ENCODE assay signal across 15 cellular contexts in genomic region chr10:60387531-60387930, GRCh38. TPM values are rescaled to one million over a fixed set of nuclear protein-coding genes. Genes with fewer than 3 reads are reported as not detected.
DNase-seq lines count a peak whose midpoint lies in the region; ATAC-seq and TF ChIP-seq lines count a peak whose summit lies in the region.
"Had no signal": no experiment of that assay in that cellular context is flagged by ENCODE, and none has a peak within 500 bp of the region (broad histone marks: within the 10 kb centered on the region; RNA-seq: fewer than 3 reads in every experiment).

No MANE protein-coding gene starts in this region.

- H3K9me3 ChIP-seq in mucosa of descending colon, result no peaks in the 10 kb centered on the region
- H3K9me3 ChIP-seq: body of pancreas, right atrium auricular region, tibial artery had no signal

- peaks cover 8% of the 10 kb centered on the region for H3K4me1 ChIP-seq in mucosa of descending colon (ENCODE audit: low read depth)
- H3K4me1 ChIP-seq: body of pancreas had no signal

- H3K36me3 ChIP-seq in mucosa of descending colon (ENCODE audit: low read depth), result no peaks in the 10 kb centered on the region
- H3K36me3 ChIP-seq: right atrium auricular region, tibial artery had no signal

- ATAC-seq in mucosa of descending colon (peak; percentile 79), GM18873 (IDR thresholded peaks at IDR 0.05; ENCODE audit: low FRiP score, unreplicated experiment) (no peak), HG02623 (IDR thresholded peaks at IDR 0.05; ENCODE audit: unreplicated experiment) (no peak)
- ATAC-seq: body of pancreas, natural killer cell had no signal

- no peak for TF ChIP-seq CTCF in mucosa of descending colon (IDR thresholded peaks at IDR 0.05)

- intact Hi-C loops in mucosa of descending colon (cut with DNase I, micrococcal nuclease), result no loop called here

- no peak overlapping the region for H3K4me3 ChIP-seq in mucosa of descending colon
- H3K4me3 ChIP-seq: body of pancreas, right atrium auricular region, tibial artery had no signal

- DNase-seq in COLO668 (lab: John Stamatoyannopoulos, UW; ENCODE audit: unreplicated experiment), result peak; percentile 39
- peak; percentile 53 for DNase-seq in NCI-H146 treated with DMSO at 0.1 percent for 48 hours (lab: John Stamatoyannopoulos, UW; ENCODE audit: unreplicated experiment)
- DNase-seq in mucosa of descending colon, result no peak
- no peak for DNase-seq in SIG-M5 (lab: John Stamatoyannopoulos, UW)
- DNase-seq in HK-2 (ENCODE audit: unreplicated experiment), result no peak
- DNase-seq: activated CD4-positive, CD25-positive, alpha-beta regulatory T cell; activated naive CD4-positive, alpha-beta T cell treated with Interleukin-2 at 50 U/mL for 16 hours; body of pancreas; natural killer cell; NCI-H446 treated with DMSO at 0.1 percent for 48 hours; tibial artery had no signal

- peak overlapping the region; percentile 77 for H3K27ac ChIP-seq in angular gyrus (ENCODE audit: low read depth, low read length)
- H3K27ac ChIP-seq: right atrium auricular region, tibial artery had no signal

RNA-seq across cellular contexts. Expression of gene ANK3, which starts 2.1 kb away (rescaled TPM):
- 100 to 1,000 TPM in 1 of 3 donors, 10 to 100 TPM in 2; 67.7 to 145 (median 74.0) TPM for total RNA-seq in mucosa of descending colon

Comparison
In these comparisons a context has a peak if more than half of its experiments do, and no peak if none do; other contexts are left out.
1. DNase-seq: peak in COLO668 (single experiment) and NCI-H146 treated with DMSO at 0.1 percent for 48 hours (single experiment); none in mucosa of descending colon (0 of 3), SIG-M5 (single experiment) and HK-2 (single experiment).